ENCODE assay signal across 9 cellular contexts in genomic region chr13:22061806-22062391, GRCh38.
DNase-seq lines count a peak whose midpoint lies in the region; ATAC-seq lines count a peak whose summit lies in the region.
"Had no signal": no experiment of that assay in that cellular context is flagged by ENCODE, and none has a peak within 500 bp of the region (broad histone marks: within the 10 kb centered on the region; RNA-seq: fewer than 3 reads in every experiment).

No MANE protein-coding gene starts in this region.

- H3K4me3 Mint-ChIP-seq in memory B cell = peak overlapping the region; percentile 46
- H3K4me3 Mint-ChIP-seq: dendritic cell treated with granulocyte-macrophage colony-stimulating factor and Interleukin-4, amounts not matched to agents 40 ng/mL and 50 ng/mL, for 4 days had no signal

- no peak overlapping the region for H3K23ac ChIP-seq in mesenchymal stem cell (ENCODE audit: low read length in 2 of 2)

- peaks cover 6% of the 10 kb centered on the region for H3K4me1 ChIP-seq in mesenchymal stem cell (ENCODE audit: control insufficient read depth, insufficient read depth, low read depth, low read length)

- no peak overlapping the region for H3K27ac ChIP-seq in mesenchymal stem cell (ENCODE audit: low read length, poor library complexity, severe bottlenecking)

- no peak overlapping the region for H4K91ac ChIP-seq in mesenchymal stem cell (ENCODE audit: low read length)

- H3K79me1 ChIP-seq in mesenchymal stem cell (replicated peaks; ENCODE audit: low read length, poor library complexity, severe bottlenecking) = peaks cover 6% of the 10 kb centered on the region

- no peak overlapping the region for H3K4me3 ChIP-seq in mesenchymal stem cell (ENCODE audit: insufficient read depth in 1 of 2, low read depth in 1 of 2, low read length in 2 of 2)

- no peak overlapping the region for H2BK120ac ChIP-seq in mesenchymal stem cell (ENCODE audit: low read depth, low read length)

- no peaks in the 10 kb centered on the region for H3K27me3 ChIP-seq in mesenchymal stem cell (ENCODE audit: control insufficient read depth in 1 of 2, insufficient read depth in 1 of 2, low read length in 2 of 2)

- H2BK15ac ChIP-seq in mesenchymal stem cell (ENCODE audit: low read depth, poor library complexity, severe bottlenecking) = no peak overlapping the region

- no peaks in the 10 kb centered on the region for H3K9me3 Mint-ChIP-seq in memory B cell
- H3K9me3 Mint-ChIP-seq: dendritic cell treated with granulocyte-macrophage colony-stimulating factor and Interleukin-4, amounts not matched to agents 40 ng/mL and 50 ng/mL, for 4 days had no signal

- no peak overlapping the region for H2AFZ ChIP-seq in mesenchymal stem cell (ENCODE audit: low read depth, low read length)

- no peak overlapping the region for H4K8ac ChIP-seq in mesenchymal stem cell (ENCODE audit: low read length)

- H3K9ac ChIP-seq in mesenchymal stem cell (ENCODE audit: low read length) = no peak overlapping the region

- H3K4ac ChIP-seq in mesenchymal stem cell (ENCODE audit: low read depth in 1 of 2, low read length in 2 of 2) = no peak overlapping the region

- 73% methylated on average over 6 of the region's 7 CpGs for WGBS in mesenchymal stem cell

- H2BK12ac ChIP-seq in mesenchymal stem cell (ENCODE audit: low read length in 2 of 2) = no peak overlapping the region

- peaks cover 14% of the 10 kb centered on the region for H3K4me1 Mint-ChIP-seq in memory B cell

- ATAC-seq in GM18520 (IDR thresholded peaks at IDR 0.05; ENCODE audit: unreplicated experiment) = peak; percentile 47
- peak; percentile 80 for ATAC-seq in GM21529 (IDR thresholded peaks at IDR 0.05; ENCODE audit: unreplicated experiment)
- ATAC-seq in HG03558 (IDR thresholded peaks at IDR 0.05; ENCODE audit: extremely low read depth, unreplicated experiment) = peak; percentile 50
- ATAC-seq in memory B cell (ENCODE audit: low read depth) = peak; percentile 71

- H3K27me3 Mint-ChIP-seq in memory B cell = no peaks in the 10 kb centered on the region

- H2BK5ac ChIP-seq in mesenchymal stem cell (ENCODE audit: low read depth, low read length, poor library complexity, severe bottlenecking) = no peak overlapping the region

- no peaks in the 10 kb centered on the region for H3K36me3 Mint-ChIP-seq in memory B cell

- no peak overlapping the region for H3K18ac ChIP-seq in mesenchymal stem cell (ENCODE audit: low read depth in 1 of 2, low read length in 2 of 2)

- H3K14ac ChIP-seq in mesenchymal stem cell (ENCODE audit: low read length in 2 of 2) = no peak overlapping the region

- H3K36me3 ChIP-seq in mesenchymal stem cell (ENCODE audit: control insufficient read depth in 1 of 2, insufficient read depth in 2 of 2, low read depth in 1 of 2, low read length in 2 of 2) = no peaks in the 10 kb centered on the region

- H2AK5ac ChIP-seq in mesenchymal stem cell (ENCODE audit: low read length, severe bottlenecking) = no peak overlapping the region

- DNase-seq in memory B cell (ENCODE audit: low spot score in 2 of 2) = peak in 1 of 2 donors; percentile 16
- DNase-seq in SIG-M5 treated with dmso at 0.1 percent for 504 hours (lab: John Stamatoyannopoulos, UW; ENCODE audit: unreplicated experiment) = no peak
- no peak for DNase-seq in NCI-H1092 (lab: John Stamatoyannopoulos, UW)
- no peak for DNase-seq in mesenchymal stem cell
- DNase-seq in SHP77 treated with DMSO at 0.1 percent for 48 hours (lab: John Stamatoyannopoulos, UW) = no peak

- H3K27ac Mint-ChIP-seq in memory B cell = peak overlapping the region; percentile 68
- H3K27ac Mint-ChIP-seq: dendritic cell treated with granulocyte-macrophage colony-stimulating factor and Interleukin-4, amounts not matched to agents 40 ng/mL and 50 ng/mL, for 4 days had no signal

- no peak overlapping the region for H3K4me2 ChIP-seq in mesenchymal stem cell (ENCODE audit: low read length, poor library complexity, severe bottlenecking)

- no peaks in the 10 kb centered on the region for H3K9me3 ChIP-seq in mesenchymal stem cell (ENCODE audit: control insufficient read depth, low read length)
